9 cellular contexts compared by ENCODE assay signal in genomic region chr1:174964261-174964984, GRCh38. TPM values are rescaled to one million over a fixed set of nuclear protein-coding genes. Genes with fewer than 3 reads are reported as not detected.
DNase-seq lines count a peak whose midpoint lies in the region; ATAC-seq, FAIRE-seq and TF ChIP-seq lines count a peak whose summit lies in the region.
"Had no signal": no experiment of that assay in that cellular context is flagged by ENCODE, and none has a peak within 500 bp of the region (broad histone marks: within the 10 kb centered on the region; RNA-seq: fewer than 3 reads in every experiment).

No MANE protein-coding gene starts in this region.

- no peaks in the 10 kb centered on the region for H3K36me3 ChIP-seq in lower lobe of right lung

- H3K9me3 Mint-ChIP-seq in activated naive CD8-positive, alpha-beta T cell treated with anti-CD3 and anti-CD28 coated beads, Interleukin-2, amount 10 ng/mL, durations not matched to agents 7 days and 5 days: no peaks in the 10 kb centered on the region

- DNase-seq in CD1c-positive myeloid dendritic cell (ENCODE audit: extremely low spot score): peak; percentile 84
- peak; percentile 77 for DNase-seq in MV-4-11 (lab: John Stamatoyannopoulos, UW)
- no peak for DNase-seq in activated naive CD8-positive, alpha-beta T cell treated with anti-CD3 and anti-CD28 coated beads, Interleukin-2, amount 10 ng/mL, durations not matched to agents 7 days and 5 days
- no peak for DNase-seq in lower lobe of right lung
- DNase-seq in DMS114 treated with DMSO at 0.1 percent for 48 hours (lab: John Stamatoyannopoulos, UW; ENCODE audit: unreplicated experiment): no peak
- no peak for DNase-seq in H54 (ENCODE audit: insufficient read length, low spot score)
- DNase-seq in NCI-H82 (lab: John Stamatoyannopoulos, UW): no peak

- intact Hi-C loops in lower lobe of right lung (cut with DNase I): no loop called here

- H3K9me3 ChIP-seq in lower lobe of right lung: no peaks in the 10 kb centered on the region

- H3K4me3 Mint-ChIP-seq in activated naive CD8-positive, alpha-beta T cell treated with anti-CD3 and anti-CD28 coated beads, Interleukin-2, amount 10 ng/mL, durations not matched to agents 7 days and 5 days: peak overlapping the region; percentile 85

- peak; percentile 71 for ATAC-seq in activated naive CD8-positive, alpha-beta T cell treated with anti-CD3 and anti-CD28 coated beads, Interleukin-2, amount 10 ng/mL, durations not matched to agents 7 days and 5 days (ENCODE audit: low read depth)
- ATAC-seq in lower lobe of right lung (peak; percentile 74 to 87), GM21447 (IDR thresholded peaks at IDR 0.05; ENCODE audit: unreplicated experiment) (no peak)

- H3K27ac ChIP-seq in lower lobe of right lung: peak overlapping the region; percentile 84

- peaks cover 45% of the 10 kb centered on the region for H3K4me1 Mint-ChIP-seq in activated naive CD8-positive, alpha-beta T cell treated with anti-CD3 and anti-CD28 coated beads, Interleukin-2, amount 10 ng/mL, durations not matched to agents 7 days and 5 days

- FAIRE-seq in H54 (lab: Jason Lieb, UNC): no peak
- FAIRE-seq: GM18507 had no signal

- peaks cover 63% of the 10 kb centered on the region for H3K4me1 ChIP-seq in lower lobe of right lung

- no peaks in the 10 kb centered on the region for H3K27me3 Mint-ChIP-seq in activated naive CD8-positive, alpha-beta T cell treated with anti-CD3 and anti-CD28 coated beads, Interleukin-2, amount 10 ng/mL, durations not matched to agents 7 days and 5 days

- no peak for TF ChIP-seq POLR2A in H54 (IDR thresholded peaks at IDR 0.05; ENCODE audit: low read depth, low read length)

- no peaks in the 10 kb centered on the region for H3K27me3 ChIP-seq in lower lobe of right lung (ENCODE audit: low read depth)

- peak overlapping the region; percentile 31 for H3K4me3 ChIP-seq in lower lobe of right lung

- no peak for TF ChIP-seq CTCF in lower lobe of right lung (IDR thresholded peaks at IDR 0.05)

- H3K36me3 Mint-ChIP-seq in activated naive CD8-positive, alpha-beta T cell treated with anti-CD3 and anti-CD28 coated beads, Interleukin-2, amount 10 ng/mL, durations not matched to agents 7 days and 5 days: peaks cover 1% of the 10 kb centered on the region

- POLR2A ChIA-PET in activated naive CD8-positive, alpha-beta T cell treated with anti-CD3 and anti-CD28 coated beads, Interleukin-2, amount 10 ng/mL, durations not matched to agents 7 days and 5 days (lab: Charles Lee): interaction anchor here (1.1 to 2.0 kb wide), 3 partner anchors 35 to 165 kb away, joined by 5 to 7 read pairs (median 6); partner anchors contain the start of genes CACYBP and MRPS14

- peak overlapping the region; percentile 85 for H3K27ac Mint-ChIP-seq in activated naive CD8-positive, alpha-beta T cell treated with anti-CD3 and anti-CD28 coated beads, Interleukin-2, amount 10 ng/mL, durations not matched to agents 7 days and 5 days

RNA-seq across cellular contexts. Expression of gene CACYBP, which starts 35.3 kb away (rescaled TPM):
- 100 to 1,000 TPM; 147 to 177 TPM for total RNA-seq in activated naive CD8-positive, alpha-beta T cell treated with anti-CD3 and anti-CD28 coated beads, Interleukin-2, amount 10 ng/mL, durations not matched to agents 7 days and 5 days
- total RNA-seq in lower lobe of right lung: 74.4 TPM

RNA-seq across cellular contexts. Expression of gene MRPS14, which starts 58.8 kb away (rescaled TPM):
- total RNA-seq in activated naive CD8-positive, alpha-beta T cell treated with anti-CD3 and anti-CD28 coated beads, Interleukin-2, amount 10 ng/mL, durations not matched to agents 7 days and 5 days: 10 to 100 TPM; 34.0 to 38.4 TPM
- 27.5 TPM for total RNA-seq in lower lobe of right lung

Comparison
In these comparisons a context has a peak if more than half of its experiments do, and no peak if none do; other contexts are left out.
1. DNase-seq: peak in CD1c-positive myeloid dendritic cell (single experiment) and MV-4-11 (single experiment); none in activated naive CD8-positive, alpha-beta T cell treated with anti-CD3 and anti-CD28 coated beads, Interleukin-2, amount 10 ng/mL, durations not matched to agents 7 days and 5 days (single experiment), lower lobe of right lung (single experiment), DMS114 treated with DMSO at 0.1 percent for 48 hours (single experiment), H54 (single experiment) and NCI-H82 (single experiment).